Comparison of ENCODE assay signal across 8 cellular contexts in the genomic region with DNA sequence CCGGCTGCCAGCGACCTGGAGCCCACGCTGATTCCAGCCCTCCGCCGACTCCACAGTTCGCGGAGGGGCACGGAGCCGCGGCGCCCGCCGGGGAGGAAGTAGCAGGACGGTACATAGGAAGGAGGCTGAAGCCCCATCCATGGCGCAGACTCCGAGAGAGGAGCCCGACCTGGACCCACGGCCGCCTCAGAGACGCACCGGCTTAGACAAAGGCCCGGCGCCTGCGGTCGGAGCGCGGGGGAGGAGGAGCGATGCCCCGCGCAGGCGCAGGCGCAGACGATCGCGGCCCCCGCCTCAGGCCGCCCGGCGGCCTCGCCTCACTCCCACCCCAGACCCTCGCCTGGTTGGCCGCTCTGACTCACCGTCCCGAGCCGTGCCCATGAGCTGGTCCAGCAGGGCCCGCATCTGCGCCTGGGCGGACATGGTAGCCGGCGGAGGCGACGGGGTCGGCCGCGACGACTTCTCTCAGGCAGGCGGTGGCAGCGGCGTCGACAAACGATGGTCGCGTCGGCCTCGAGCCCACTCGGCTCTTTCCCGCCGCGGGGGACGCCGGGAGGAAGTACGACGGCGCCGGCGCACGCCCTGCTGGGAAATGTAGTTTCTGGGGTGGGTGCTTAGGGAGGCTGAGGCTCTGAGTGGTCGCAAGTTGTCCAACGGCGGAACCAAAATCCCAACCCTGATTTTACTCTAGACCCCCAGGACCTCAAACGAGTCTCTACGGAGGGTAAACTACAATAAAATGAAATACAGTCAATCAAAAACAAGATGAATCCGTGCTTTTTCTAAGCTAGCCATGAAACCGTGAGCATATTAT. TPM values are rescaled to one million over a fixed set of nuclear protein-coding genes. Genes with fewer than 3 reads are reported as not detected.
DNase-seq lines count a peak whose midpoint lies in the region; ATAC-seq and TF ChIP-seq lines count a peak whose summit lies in the region.

A gene with protein sequence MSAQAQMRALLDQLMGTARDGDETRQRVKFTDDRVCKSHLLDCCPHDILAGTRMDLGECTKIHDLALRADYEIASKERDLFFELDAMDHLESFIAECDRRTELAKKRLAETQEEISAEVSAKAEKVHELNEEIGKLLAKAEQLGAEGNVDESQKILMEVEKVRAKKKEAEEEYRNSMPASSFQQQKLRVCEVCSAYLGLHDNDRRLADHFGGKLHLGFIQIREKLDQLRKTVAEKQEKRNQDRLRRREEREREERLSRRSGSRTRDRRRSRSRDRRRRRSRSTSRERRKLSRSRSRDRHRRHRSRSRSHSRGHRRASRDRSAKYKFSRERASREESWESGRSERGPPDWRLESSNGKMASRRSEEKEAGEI (minus strand): TSS at position 533 of the 814 bp plus-strand sequence. CDS start 110 bp downstream, at position 423.

- intact Hi-C loops in cardiac septum (cut with DNase I) (loop anchor here (2.0 kb wide), 1 partner anchor 124 kb away; a partner anchor contains a TSS), transverse colon (cut with DNase I; ENCODE audit: low total_unique reads) (no loop called here)

- peaks cover 32 to 33% (median 33%) of the 10 kb centered on the region in 3 donors for H3K4me1 Mint-ChIP-seq in T-cell

- peak; percentile 94 for TF ChIP-seq POLR2A in transverse colon (IDR thresholded peaks at IDR 0.05)

- H3K9me3 Mint-ChIP-seq in T-cell = no peaks in the 10 kb centered on the region

- no peaks in the 10 kb centered on the region for H3K27me3 Mint-ChIP-seq in T-cell

- ATAC-seq in HG02759 (IDR thresholded peaks at IDR 0.05; ENCODE audit: unreplicated experiment) (peak; percentile 92), T-cell (replicated peaks in 1 of 4) (peak; percentile 93 to 95 (median 94))

- H3K4me3 Mint-ChIP-seq in T-cell = peak within 1 kb of the TSS; percentile 83 to 91 (median 90)

- TF ChIP-seq CTCF in GM12864 (IDR thresholded peaks at IDR 0.05; ENCODE audit: low read depth, low read length, missing control alignments) (no peak), transverse colon (IDR thresholded peaks at IDR 0.05) (peak in 1 of 5 experiments; percentile 16)

- 1 to 2% (median 2%) methylated on average over 74 to 84 of the region's 84 CpGs for WGBS in adipose tissue, 3 donors
- WGBS in transverse colon (ENCODE audit: low coverage in 1 of 2), 2 donors = 2 to 23% methylated on average over 4 to 76 of the region's 84 CpGs

- H3K36me3 Mint-ChIP-seq in T-cell = peaks cover 24% of the 10 kb centered on the region

- peak; percentile 49 for DNase-seq in GM12864 (ENCODE audit: low read depth)
- peak; percentile 22 for DNase-seq in NCI-H1417 treated with DMSO at 0.1 percent for 48 hours (lab: John Stamatoyannopoulos, UW)
- DNase-seq in T-cell = peak; percentile 64 to 88 (median 81)
- DNase-seq in cardiac septum (ENCODE audit: low spot score) = peak; percentile 95
- DNase-seq in pons (ENCODE audit: low spot score) = peak; percentile 86
- DNase-seq in transverse colon = peak; percentile 90

- H3K4me1 ChIP-seq in transverse colon = peaks cover 9 to 25% (median 16%) of the 10 kb centered on the region in 4 donors

- peaks cover 0 to 25% (median 11%) of the 10 kb centered on the region in 4 donors for H3K36me3 ChIP-seq in transverse colon

- H3K27ac ChIP-seq in adipose tissue (ENCODE audit: low read depth, low read length) = peak within 1 kb of the TSS; percentile 66
- peak within 1 kb of the TSS; percentile 96 to 98 (median 97) for H3K27ac ChIP-seq in transverse colon

- H3K4me3 ChIP-seq in GM12864 (ENCODE audit: low read depth, low read length) (peak within 1 kb of the TSS; percentile 67), transverse colon (peak within 1 kb of the TSS; percentile 79 to 91 (median 86))

- POLR2A ChIA-PET in T-cell (lab: Charles Lee) = no interaction called here

- CTCF ChIA-PET in T-cell (lab: Charles Lee) = interaction anchor here (0.6 to 1.6 kb wide), 5 partner anchors 10 to 133 kb away, joined by 3 to 7 read pairs (median 6); no protein-coding TSS in a partner anchor

- H3K27me3 ChIP-seq in transverse colon = no peaks in the 10 kb centered on the region

- in situ Hi-C loops in transverse colon (cut with MboI; ENCODE audit: low pct_ligation_motif_present in 1 of 4, low pct_unique_long_range_greater_than_20kb in 1 of 4, low sequenced_read_pairs in 3 of 4) = no loop called here

- H3K27ac Mint-ChIP-seq in T-cell = peak within 1 kb of the TSS; percentile 89 to 90

- H3K9me3 ChIP-seq in transverse colon = no peaks in the 10 kb centered on the region

- TF ChIP-seq EP300 in transverse colon (IDR thresholded peaks at IDR 0.05; ENCODE audit: low read depth) = peak; percentile 44

RNA-seq across cellular contexts. Expression of the gene that starts here (rescaled TPM):
- total RNA-seq in T-cell (100 to 1,000 TPM; 134 to 170 (median 158) TPM), cardiac septum (30.9 TPM), transverse colon (100 to 1,000 TPM in 3 of 4 donors, 10 to 100 TPM in 1; 85.1 to 316 (median 153) TPM)
- 10 to 100 TPM; 36.1 to 83.2 (median 36.3) TPM for polyA plus RNA-seq in adipose tissue

Comparison
In these comparisons a context has a peak if more than half of its experiments do, and no peak if none do; other contexts are left out.
1. Peak in every context shown above with its lines: DNase-seq, ATAC-seq, H3K4me3 ChIP-seq and H3K27ac ChIP-seq.
2. DNase-seq: peak in every context shown above with its lines; median percentile 95 in cardiac septum; 90 in transverse colon; 86 in pons; 81 in T-cell; 49 in GM12864; 22 in NCI-H1417 treated with DMSO at 0.1 percent for 48 hours.